Comparison of ENCODE assay signal across 21 cellular contexts in genomic region chr10:44952779-44953231, GRCh38. TPM values are rescaled to one million over a fixed set of nuclear protein-coding genes. Genes with fewer than 3 reads are reported as not detected.
DNase-seq lines count a peak whose midpoint lies in the region; ATAC-seq, FAIRE-seq and TF ChIP-seq lines count a peak whose summit lies in the region.
"Had no signal": no experiment of that assay in that cellular context is flagged by ENCODE, and none has a peak within 500 bp of the region (broad histone marks: within the 10 kb centered on the region; RNA-seq: fewer than 3 reads in every experiment).

No MANE protein-coding gene starts in this region.

- H3K27me3 Mint-ChIP-seq in neural crest cell (ENCODE audit: low read depth), result no peaks in the 10 kb centered on the region
- H3K27me3 Mint-ChIP-seq: naive B cell had no signal

- DNase-seq in EL (peak; percentile 53), RPMI7951 (ENCODE audit: low read depth) (peak; percentile 67), glomerular visceral epithelial cell (ENCODE audit: extremely low spot score) (peak; percentile 42), neural crest cell (ENCODE audit: low read depth, low spot score) (peak; percentile 34), GM19239 (ENCODE audit: insufficient read length, low spot score) (no peak)
- DNase-seq: activated CD4-positive, alpha-beta T cell treated with anti-CD3 and anti-CD28 coated beads for 4 hours; activated naive CD4-positive, alpha-beta T cell treated with anti-CD3 and anti-CD28 coated beads, Interleukin-2, amount 10 ng/mL, durations not matched to agents 7 days and 5 days; activated T-cell treated with anti-CD3 and anti-CD28 coated beads for 4 hours; AML-193; hippocampal formation; left cardiac atrium; naive B cell; T1000 had no signal

- H3K9me3 Mint-ChIP-seq in neural crest cell, result no peaks in the 10 kb centered on the region
- H3K9me3 Mint-ChIP-seq: activated naive CD4-positive, alpha-beta T cell treated with anti-CD3 and anti-CD28 coated beads, Interleukin-2, amount 10 ng/mL, durations not matched to agents 7 days and 5 days had no signal

- peaks cover 69% of the 10 kb centered on the region for H3K4me1 Mint-ChIP-seq in neural crest cell

- peak overlapping the region; percentile 75 for H3K4me3 Mint-ChIP-seq in neural crest cell
- H3K4me3 Mint-ChIP-seq: activated naive CD4-positive, alpha-beta T cell treated with anti-CD3 and anti-CD28 coated beads, Interleukin-2, amount 10 ng/mL, durations not matched to agents 7 days and 5 days; naive B cell had no signal

- FAIRE-seq in GM19239 (lab: Jason Lieb, UNC), result no peak
- FAIRE-seq: endometrium, G401.6 had no signal

- no peak for ATAC-seq in GM21515 (IDR thresholded peaks at IDR 0.05; ENCODE audit: unreplicated experiment)
- no peak for ATAC-seq in HG02642 (IDR thresholded peaks at IDR 0.05; ENCODE audit: poor library complexity, unreplicated experiment)
- ATAC-seq: left cardiac atrium had no signal

- TF ChIP-seq CTCF in neural crest cell (conservative IDR thresholded peaks at IDR 0.05), result no peak

- H3K36me3 Mint-ChIP-seq in neural crest cell (ENCODE audit: low read depth), result peaks cover 4% of the 10 kb centered on the region

- H3K27ac Mint-ChIP-seq in neural crest cell (ENCODE audit: unreplicated experiment), result peak overlapping the region; percentile 65
- H3K27ac Mint-ChIP-seq: activated naive CD4-positive, alpha-beta T cell treated with anti-CD3 and anti-CD28 coated beads, Interleukin-2, amount 10 ng/mL, durations not matched to agents 7 days and 5 days; naive B cell had no signal

RNA-seq across cellular contexts. Expression of gene RASSF4, which starts 6.8 kb away (rescaled TPM):
- total RNA-seq in RPMI7951 (2014; rRNA removed; shearing (Covaris generic)), result 6.8 and 11.1 TPM in 2 replicates
- 16.4 and 18.6 TPM in 2 replicates for total RNA-seq in neural crest cell

RNA-seq across cellular contexts. Expression of gene DEPP1, which starts 25.8 kb away (rescaled TPM):
- total RNA-seq in RPMI7951 (2014; rRNA removed; shearing (Covaris generic)), result 14.5 and 16.5 TPM in 2 replicates
- total RNA-seq in neural crest cell, result 0.50 and 1.1 TPM in 2 replicates

RNA-seq across cellular contexts. Expression of gene TMEM72, which starts 41.7 kb away (rescaled TPM):
- total RNA-seq in RPMI7951 (2014; rRNA removed; shearing (Covaris generic)), result not detected in 2 replicates
- total RNA-seq in neural crest cell, result not detected in 2 replicates
- total RNA-seq: ascending aorta, HT-29, spleen, temporal lobe had no signal

RNA-seq across cellular contexts. Expression of gene ZNF22, which starts 47.9 kb away (rescaled TPM):
- 32.5 and 47.1 TPM in 2 replicates for total RNA-seq in RPMI7951 (2014; rRNA removed; shearing (Covaris generic))
- 51.0 and 52.8 TPM in 2 replicates for total RNA-seq in neural crest cell
